Comparison of ENCODE assay signal across 8 cellular contexts in the genomic region with DNA sequence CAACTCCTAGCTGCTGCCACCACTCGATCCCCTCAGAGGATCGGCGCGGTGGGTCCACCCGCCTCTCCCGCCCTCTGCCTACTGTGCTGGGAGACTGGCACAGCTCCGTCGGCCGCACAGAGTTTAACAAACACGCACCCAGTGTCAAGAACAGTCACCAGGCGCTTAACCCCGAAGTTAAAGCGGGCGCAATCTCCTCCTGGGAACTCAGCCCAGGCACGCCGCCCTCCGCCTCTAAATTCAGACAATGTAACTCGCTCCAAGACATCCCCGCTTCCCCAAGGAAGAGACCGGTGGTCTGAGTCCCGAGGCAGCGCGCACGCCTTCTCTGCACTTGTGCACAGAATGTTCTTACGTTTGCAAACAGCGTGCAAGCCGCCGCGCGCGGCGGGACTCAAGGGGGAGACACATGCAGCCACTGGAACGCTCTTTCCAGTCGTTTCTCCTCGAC. TPM values are rescaled to one million over a fixed set of nuclear protein-coding genes. Genes with fewer than 3 reads are reported as not detected.
DNase-seq lines count a peak whose midpoint lies in the region; ATAC-seq and TF ChIP-seq lines count a peak whose summit lies in the region.

No MANE protein-coding gene starts in this region.

- H3K36me3 Mint-ChIP-seq in osteocyte (ENCODE audit: unreplicated experiment), result no peaks in the 10 kb centered on the region

- peaks cover 87% of the 10 kb centered on the region for H3K27me3 Mint-ChIP-seq in osteocyte (ENCODE audit: unreplicated experiment)

- H3K27ac Mint-ChIP-seq in osteocyte (ENCODE audit: unreplicated experiment), result no peak overlapping the region

- DNase-seq in NCI-H146 (lab: John Stamatoyannopoulos, UW) (peak; percentile 75), NCI-H146 treated with DMSO at 0.1 percent for 48 hours (lab: John Stamatoyannopoulos, UW; ENCODE audit: unreplicated experiment) (no peak), NCI-H526 treated with DMSO at 0.1 percent for 48 hours (lab: John Stamatoyannopoulos, UW) (peak; percentile 56), glomerular visceral epithelial cell (ENCODE audit: extremely low spot score) (peak; percentile 18), osteocyte (ENCODE audit: extremely low spot score, unreplicated experiment) (no peak), HPDE6-E6E7 (ENCODE audit: extremely low spot score) (no peak)
- peak; percentile 37 for DNase-seq in activated effector memory CD4-positive, alpha-beta T cell treated with Interleukin-2 at 50 U/mL for 16 hours

- no peak for TF ChIP-seq CTCF in osteocyte (IDR thresholded peaks at IDR 0.05)

- H3K4me3 Mint-ChIP-seq in osteocyte (ENCODE audit: unreplicated experiment), result peak overlapping the region; percentile 71

- peak; percentile 10 for ATAC-seq in HG02970 (IDR thresholded peaks at IDR 0.05; ENCODE audit: low FRiP score, unreplicated experiment)

- peaks cover 31% of the 10 kb centered on the region for H3K4me1 Mint-ChIP-seq in osteocyte (ENCODE audit: unreplicated experiment)

- H3K9me3 Mint-ChIP-seq in osteocyte (ENCODE audit: unreplicated experiment), result no peaks in the 10 kb centered on the region

RNA-seq across cellular contexts. Expression of a gene that starts 0.5 kb away (rescaled TPM):
- not detected in 2 replicates for total RNA-seq in osteocyte

Comparison
In these comparisons a context has a peak if more than half of its experiments do, and no peak if none do; other contexts are left out.
1. DNase-seq: peak in NCI-H146 (single experiment), NCI-H526 treated with DMSO at 0.1 percent for 48 hours (single experiment), activated effector memory CD4-positive, alpha-beta T cell treated with Interleukin-2 at 50 U/mL for 16 hours (single experiment) and glomerular visceral epithelial cell (single experiment); none in NCI-H146 treated with DMSO at 0.1 percent for 48 hours (single experiment), osteocyte (single experiment) and HPDE6-E6E7 (single experiment).